Comparison of ENCODE assay signal across 8 cellular contexts in the genomic region with DNA sequence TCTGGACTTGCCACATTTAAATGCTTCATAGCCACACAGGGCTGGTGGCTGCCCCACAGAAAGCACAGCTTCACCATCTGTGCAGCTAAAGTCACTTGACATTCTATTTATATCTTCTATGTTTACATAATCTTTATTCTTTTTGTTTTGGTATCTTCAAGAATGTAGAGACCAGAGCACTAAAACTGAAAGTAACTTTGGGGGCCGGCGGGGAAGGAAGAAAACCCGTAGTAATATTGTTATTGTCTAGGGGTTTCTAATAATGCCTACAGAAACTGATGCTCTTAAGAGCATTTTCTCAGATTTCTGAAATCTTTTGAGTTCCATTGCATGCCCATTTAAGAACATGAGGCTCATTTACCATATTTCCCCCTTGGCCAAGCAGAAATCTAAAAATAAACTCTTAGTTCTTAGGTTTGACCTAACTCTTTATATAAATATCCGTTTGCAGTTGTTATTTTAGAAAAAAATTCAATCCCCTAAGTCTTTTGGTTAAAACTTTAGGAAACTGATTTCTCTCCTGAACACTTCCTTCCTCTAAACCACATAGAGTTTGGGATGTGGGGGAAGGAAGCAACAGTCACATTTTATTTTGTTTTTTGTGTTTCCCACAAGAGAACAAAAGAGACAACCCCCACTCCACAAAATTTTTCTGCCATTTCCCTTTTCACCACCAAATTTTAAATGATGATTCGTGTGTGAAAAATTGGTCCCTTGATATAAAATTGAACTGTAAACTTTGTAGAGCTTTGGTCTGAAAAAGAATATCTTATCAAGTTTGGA.
DNase-seq lines count a peak whose midpoint lies in the region; ATAC-seq and TF ChIP-seq lines count a peak whose summit lies in the region.

No MANE protein-coding gene starts in this region.

- H3K23ac ChIP-seq in IMR-90 (ENCODE audit: low read depth, low read length) = peak overlapping the region; percentile 49; the same call in 1 of the 2 replicates

- H4K20me1 ChIP-seq in IMR-90 (ENCODE audit: insufficient read depth, low read length) = no peaks in the 10 kb centered on the region

- intact Hi-C loops in IMR-90 (cut with micrococcal nuclease) (no loop called here), upper lobe of right lung (cut with DNase I) (no loop called here)

- no peak overlapping the region for H2AK9ac ChIP-seq in IMR-90 (replicated peaks; ENCODE audit: low read depth, low read length, poor library complexity)

- peak overlapping the region; percentile 58 for H2BK5ac ChIP-seq in IMR-90 (ENCODE audit: low read depth, low read length, poor library complexity, severe bottlenecking)

- peak overlapping the region; percentile 91 for H3K4me2 ChIP-seq in IMR-90 (ENCODE audit: low read depth, low read length)

- H3K36me3 ChIP-seq in IMR-90 (ENCODE audit: control insufficient read depth, insufficient read depth, low read length) = no peaks in the 10 kb centered on the region
- H3K36me3 ChIP-seq in upper lobe of right lung = no peaks in the 10 kb centered on the region

- peak overlapping the region; percentile 7 to 77; a peak in 3 of 4 replicates for H4K8ac ChIP-seq in IMR-90 (ENCODE audit: low read depth in 2 of 2, low read length in 2 of 2)

- TF ChIP-seq CTCF in IMR-90 (conservative IDR thresholded peaks at IDR 0.05; ENCODE audit: low read depth, low read length) = no peak
- TF ChIP-seq CTCF in fibroblast of mammary gland (conservative IDR thresholded peaks at IDR 0.05; ENCODE audit: control insufficient read depth, insufficient read depth, low read depth, low read length) = no peak
- no peak for TF ChIP-seq CTCF in upper lobe of right lung (IDR thresholded peaks at IDR 0.05)

- dilution Hi-C loops in IMR-90 (cut with HindIII; ENCODE audit: low sequenced_read_pairs, unreplicated experiment) = no loop called here

- TF ChIP-seq RAD21 in IMR-90 (IDR thresholded peaks at IDR 0.05; ENCODE audit: low read length) = no peak

- peak overlapping the region; percentile 71 for H3K18ac ChIP-seq in IMR-90 (ENCODE audit: low read depth, low read length)

- POLR2A ChIA-PET in IMR-90 (lab: Charles Lee; ENCODE audit: unreplicated experiment) = no interaction called here

- in situ Hi-C loops in IMR-90 (cut with MboI; ENCODE audit: low sequenced_read_pairs) = no loop called here

- H3K27me3 ChIP-seq in IMR-90 (ENCODE audit: control insufficient read depth, insufficient read depth, low read length) = no peaks in the 10 kb centered on the region
- no peaks in the 10 kb centered on the region for H3K27me3 ChIP-seq in upper lobe of right lung

- no peak overlapping the region for H2AK5ac ChIP-seq in IMR-90 (ENCODE audit: low read depth, low read length)

- no peaks in the 10 kb centered on the region; the same call in 1 of the 2 replicates for H3K9me1 ChIP-seq in IMR-90 (ENCODE audit: insufficient read depth, low read length)

- peak overlapping the region; percentile 32 for H4K5ac ChIP-seq in IMR-90 (ENCODE audit: low read depth, low read length)

- peak; percentile 30 for DNase-seq in ELR (ENCODE audit: low read depth)
- peak; percentile 31 for DNase-seq in IMR-90
- DNase-seq in fibroblast of mammary gland (ENCODE audit: low read depth) = no peak
- no peak for DNase-seq in upper lobe of right lung
- no peak for DNase-seq in medulla oblongata (ENCODE audit: extremely low spot score)
- no peak for DNase-seq in NCI-H345 (lab: John Stamatoyannopoulos, UW)
- no peak for DNase-seq in hypothalamus (lab: John Stamatoyannopoulos, UW)

- no CpG with 5 or more reads among the region's 5 CpGs for WGBS in IMR-90 (ENCODE audit: extremely low coverage in 2 of 2, insufficient read length in 1 of 2), 2 experiments

- H2BK20ac ChIP-seq in IMR-90 (ENCODE audit: low read depth, low read length) = peak overlapping the region; percentile 70; the same call in 1 of the 2 replicates

- H2BK120ac ChIP-seq in IMR-90 (ENCODE audit: low read depth, low read length) = peak overlapping the region; percentile 71

- H3K4me3 ChIP-seq in IMR-90 (ENCODE audit: insufficient read depth, low read depth, low read length) (peak overlapping the region; percentile 30; the same call in 1 of the 2 replicates), fibroblast of mammary gland (ENCODE audit: control insufficient read depth, low read depth, low read length) (peak overlapping the region; percentile 27), upper lobe of right lung (peak overlapping the region; percentile 36)

- peak overlapping the region; percentile 51; the same call in 1 of the 2 replicates for H3K27ac ChIP-seq in IMR-90 (ENCODE audit: insufficient read depth, low read length)
- H3K27ac ChIP-seq in upper lobe of right lung = peak overlapping the region; percentile 71

- TF ChIP-seq POLR2A in IMR-90 (IDR thresholded peaks at IDR 0.05; ENCODE audit: low read depth, low read length) = no peak

- 0 out of 2 replicates have a peak overlapping the region, but pooled peaks have one; percentile 14 for H4K91ac ChIP-seq in IMR-90 (ENCODE audit: insufficient read depth, low read depth, low read length)

- peak overlapping the region; percentile 80; the same call in 1 of the 3 replicates for H2BK15ac ChIP-seq in IMR-90 (ENCODE audit: low read depth, low read length)

- peak overlapping the region; percentile 74 for H2AFZ ChIP-seq in IMR-90 (replicated peaks; ENCODE audit: low read length, poor library complexity)

- H3K4ac ChIP-seq in IMR-90 (ENCODE audit: low read depth, low read length) = peak overlapping the region; percentile 55; the same call in 1 of the 2 replicates

- CTCF ChIA-PET in IMR-90 (lab: Yijun Ruan, JAX) = interaction anchor here (1.3 kb wide), 1 partner anchor 10 kb away, joined by 3 read pairs; no protein-coding TSS in a partner anchor

- H3K14ac ChIP-seq in IMR-90 (replicated peaks; ENCODE audit: low read depth, low read length) = peak overlapping the region; percentile 88

- BruUV-seq in IMR-90 (replicated peaks; lab: Mats Ljungman, UMichigan) = no TSS peak

- H3K4me1 ChIP-seq in IMR-90 (ENCODE audit: control insufficient read depth, insufficient read depth, low read length) (peaks cover 2% of the 10 kb centered on the region; the same call in 1 of the 2 replicates), upper lobe of right lung (peaks cover 13% of the 10 kb centered on the region)

- ATAC-seq in GM21526 (IDR thresholded peaks at IDR 0.05; ENCODE audit: low FRiP score, unreplicated experiment) (peak; percentile 100), IMR-90 (ENCODE audit: low read depth) (peak; percentile 55), upper lobe of right lung (no peak)

- no peak overlapping the region for H3K9ac ChIP-seq in IMR-90 (ENCODE audit: low read depth, low read length)

- no peaks in the 10 kb centered on the region for H3K9me3 ChIP-seq in IMR-90 (ENCODE audit: control insufficient read depth, insufficient read depth, low read length)
- H3K9me3 ChIP-seq in upper lobe of right lung = no peaks in the 10 kb centered on the region

- H3K79me1 ChIP-seq in IMR-90 (ENCODE audit: low read depth in 1 of 2, low read length in 2 of 2) = no peaks in the 10 kb centered on the region

- H3K56ac ChIP-seq in IMR-90 (ENCODE audit: extremely low read depth, insufficient read depth, low read length) = peak overlapping the region; percentile 4; the same call in 1 of the 2 replicates

TF ChIP-seq in IMR-90, 13 proteins besides CTCF, POLR2A, EP300 and RAD21:
- TF ChIP-seq BHLHE40 (IDR thresholded peaks at IDR 0.05; ENCODE audit: low read depth, low read length) (no peak), USF2 (IDR thresholded peaks at IDR 0.05; ENCODE audit: low read depth, low read length) (no peak), SMC3 (IDR thresholded peaks at IDR 0.05; ENCODE audit: low read depth, low read length) (no peak), RFX5 (IDR thresholded peaks at IDR 0.05; ENCODE audit: low read depth, low read length) (no peak), MXI1 (IDR thresholded peaks at IDR 0.05; ENCODE audit: borderline replicate concordance, low read depth, low read length) (no peak), MAFK (IDR thresholded peaks at IDR 0.05; ENCODE audit: low read depth, low read length) (no peak), NFE2L2 (IDR thresholded peaks at IDR 0.05; ENCODE audit: low read depth, low read length) (no peak), CHD1 (IDR thresholded peaks at IDR 0.05; ENCODE audit: low read depth, low read length) (no peak), RCOR1 (IDR thresholded peaks at IDR 0.05; ENCODE audit: insufficient replicate concordance, low read length) (no peak), CEBPB (IDR thresholded peaks at IDR 0.05; ENCODE audit: low read depth, low read length) (no peak), MAZ (IDR thresholded peaks at IDR 0.05; ENCODE audit: borderline replicate concordance, low read depth, low read length) (no peak)
- TF ChIP-seq, protein P1, sequence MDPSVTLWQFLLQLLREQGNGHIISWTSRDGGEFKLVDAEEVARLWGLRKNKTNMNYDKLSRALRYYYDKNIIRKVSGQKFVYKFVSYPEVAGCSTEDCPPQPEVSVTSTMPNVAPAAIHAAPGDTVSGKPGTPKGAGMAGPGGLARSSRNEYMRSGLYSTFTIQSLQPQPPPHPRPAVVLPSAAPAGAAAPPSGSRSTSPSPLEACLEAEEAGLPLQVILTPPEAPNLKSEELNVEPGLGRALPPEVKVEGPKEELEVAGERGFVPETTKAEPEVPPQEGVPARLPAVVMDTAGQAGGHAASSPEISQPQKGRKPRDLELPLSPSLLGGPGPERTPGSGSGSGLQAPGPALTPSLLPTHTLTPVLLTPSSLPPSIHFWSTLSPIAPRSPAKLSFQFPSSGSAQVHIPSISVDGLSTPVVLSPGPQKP (IDR thresholded peaks at IDR 0.05; ENCODE audit: borderline replicate concordance, low read depth, low read length) = no peak

Comparison
In these comparisons a context has a peak if more than half of its experiments do, and no peak if none do; other contexts are left out.
1. DNase-seq: peak in ELR (single experiment) and IMR-90 (single experiment); none in fibroblast of mammary gland (single experiment), upper lobe of right lung (single experiment), medulla oblongata (single experiment), NCI-H345 (single experiment) and hypothalamus (0 of 51).
2. Peak in every context shown above with its lines, with median percentiles within 50 percentile points of each other: H3K4me3 ChIP-seq.